17 cellular contexts compared by ENCODE assay signal in the genomic region with DNA sequence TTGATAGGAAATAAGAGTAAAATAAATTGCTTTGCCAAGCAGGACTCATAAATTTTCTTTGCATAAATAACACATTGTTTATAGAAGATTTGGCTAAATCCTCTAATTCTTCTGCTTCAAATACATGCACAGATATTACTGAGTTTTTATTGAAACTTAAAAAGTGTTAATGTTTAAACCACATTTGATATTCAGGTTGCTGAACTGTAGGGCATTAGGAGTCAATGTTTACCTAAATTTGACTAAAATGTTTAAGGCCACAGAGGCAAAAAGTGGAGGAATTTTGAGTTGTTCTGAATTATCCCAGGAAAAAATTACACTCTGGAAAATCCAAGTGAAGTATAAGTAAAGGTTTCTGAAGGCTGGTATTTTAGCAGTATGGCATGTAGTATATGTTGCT.
A peak's percentile ranks its signal among the peaks of the same experiment; 100 is the strongest.
DNase-seq lines count a peak whose midpoint lies in the region; ATAC-seq and TF ChIP-seq lines count a peak whose summit lies in the region.
"Had no signal": no experiment of that assay in that cellular context is flagged by ENCODE, and none has a peak within 500 bp of the region (broad histone marks: within the 10 kb centered on the region; RNA-seq: fewer than 3 reads in every experiment).

No MANE protein-coding gene starts in this region.

- no peak for DNase-seq in PC-3
- DNase-seq in hepatocyte (ENCODE audit: low spot score), result no peak
- no peak for DNase-seq in right lobe of liver
- no peak for DNase-seq in upper lobe of left lung
- no peak for DNase-seq in RWPE1 (ENCODE audit: low spot score)
- no peak for DNase-seq in GM13977 (ENCODE audit: low spot score)
- DNase-seq: C1 segment of cervical spinal cord; Calu3; CD4-positive, alpha-beta memory T cell; COR-L47; DMS79 treated with DMSO at 0.1 percent for 48 hours; GF-D8; HFFc6 had no signal

- no peaks in the 10 kb centered on the region for H3K9me2 ChIP-seq in PC-3 (replicated peaks; ENCODE audit: low read length)
- H3K9me2 ChIP-seq in hepatocyte (replicated peaks; ENCODE audit: insufficient read depth), result no peaks in the 10 kb centered on the region

- CTCF ChIA-PET in PC-3 (lab: Charles Lee), result no interaction called here
- CTCF ChIA-PET in RWPE1 (lab: Yijun Ruan, JAX), result no interaction called here

- no peaks in the 10 kb centered on the region for H3F3A ChIP-seq in PC-3 (ENCODE audit: low read length, unreplicated experiment)

- H3K36me3 ChIP-seq in PC-3 (ENCODE audit: low read depth, low read length), result peaks cover 56% of the 10 kb centered on the region
- peaks cover 8% of the 10 kb centered on the region for H3K36me3 ChIP-seq in hepatocyte (replicated peaks; ENCODE audit: insufficient read depth, low read depth)
- peaks cover 0 to 31% (median 11%) of the 10 kb centered on the region in 4 donors for H3K36me3 ChIP-seq in right lobe of liver
- H3K36me3 ChIP-seq in upper lobe of left lung, result peaks cover 0 to 64% (median 22%) of the 10 kb centered on the region in 4 donors

- H3K4me1 ChIP-seq in PC-3 (ENCODE audit: insufficient read depth, low read length) (peaks cover 55% of the 10 kb centered on the region), hepatocyte (ENCODE audit: insufficient read depth) (peaks cover 17% of the 10 kb centered on the region), right lobe of liver (peaks cover 0 to 12% (median 0%) of the 10 kb centered on the region in 4 donors), upper lobe of left lung (peaks cover 0 to 2% (median 0%) of the 10 kb centered on the region in 4 donors)

- in situ Hi-C loops in GM13977 (cut with MboI; ENCODE audit: low pct_unique_long_range_greater_than_20kb, low sequenced_read_pairs, unreplicated experiment), result no loop called here

- ATAC-seq in PC-3 (no peak), right lobe of liver (peak in 3 of 4 donors; percentile 32 to 52 (median 36)), upper lobe of left lung (ENCODE audit: low FRiP score in 2 of 2) (no peak), HG03565 (IDR thresholded peaks at IDR 0.05; ENCODE audit: unreplicated experiment) (no peak)
- ATAC-seq: GM23338 had no signal

- BruUV-seq in PC-3 (replicated peaks; lab: Mats Ljungman, UMichigan), result no TSS peak

- peaks cover 22% of the 10 kb centered on the region for H4K20me1 ChIP-seq in PC-3 (ENCODE audit: low read length)
- H4K20me1 ChIP-seq in hepatocyte (ENCODE audit: insufficient read depth, poor library complexity, severe bottlenecking), result no peaks in the 10 kb centered on the region

- H2AFZ ChIP-seq in PC-3 (ENCODE audit: low read length) (no peak overlapping the region), hepatocyte (no peak overlapping the region)
- H2AFZ ChIP-seq: GM23338 had no signal

- H3K4me3 ChIP-seq in PC-3 (ENCODE audit: low read length), result no peak overlapping the region
- H3K4me3 ChIP-seq in hepatocyte, result no peak overlapping the region
- H3K4me3 ChIP-seq in right lobe of liver, result no peak overlapping the region
- no peak overlapping the region for H3K4me3 ChIP-seq in upper lobe of left lung
- H3K4me3 ChIP-seq: GM23338, HAP-1 had no signal

- H3K4me2 ChIP-seq in PC-3 (ENCODE audit: low read length) (peak overlapping the region; percentile 40), hepatocyte (no peak overlapping the region)
- H3K4me2 ChIP-seq: GM23338 had no signal

- no peak for TF ChIP-seq POLR2A in right lobe of liver (IDR thresholded peaks at IDR 0.05)
- TF ChIP-seq POLR2A in upper lobe of left lung (IDR thresholded peaks at IDR 0.05), result no peak

- POLR2A ChIA-PET in PC-3 (lab: Charles Lee; ENCODE audit: unreplicated experiment) (interaction anchor here (0.6 kb wide), 1 partner anchor 187 kb away, joined by 4 read pairs; no protein-coding TSS in a partner anchor), RWPE1 (lab: Yijun Ruan, JAX; ENCODE audit: low non-redundant PET) (no interaction called here)

- no peak overlapping the region for H3K9ac ChIP-seq in PC-3 (ENCODE audit: low read length)

- TF ChIP-seq CTCF in 22Rv1 (IDR thresholded peaks at IDR 0.05), result no peak
- no peak for TF ChIP-seq CTCF in PC-3 (conservative IDR thresholded peaks at IDR 0.05; ENCODE audit: low read depth, low read length)
- TF ChIP-seq CTCF in hepatocyte (IDR thresholded peaks at IDR 0.05; ENCODE audit: poor library complexity), result no peak
- no peak for TF ChIP-seq CTCF in right lobe of liver (IDR thresholded peaks at IDR 0.05)
- TF ChIP-seq CTCF in upper lobe of left lung (IDR thresholded peaks at IDR 0.05), result no peak
- TF ChIP-seq CTCF in RWPE1 (conservative IDR thresholded peaks at IDR 0.05; ENCODE audit: low read depth), result no peak
- TF ChIP-seq CTCF in GM13977 (IDR thresholded peaks at IDR 0.05; ENCODE audit: extremely low read depth, insufficient read depth, missing control alignments), result no peak

- H3K79me2 ChIP-seq in PC-3 (ENCODE audit: low read length) (peaks cover 14% of the 10 kb centered on the region), hepatocyte (peaks cover 3% of the 10 kb centered on the region)

- H3K27ac ChIP-seq in 22Rv1, result peak overlapping the region; percentile 41
- peak overlapping the region; percentile 51 for H3K27ac ChIP-seq in PC-3 (ENCODE audit: low read length)
- H3K27ac ChIP-seq in hepatocyte, result peak overlapping the region; percentile 72
- H3K27ac ChIP-seq in right lobe of liver, result no peak overlapping the region
- no peak overlapping the region for H3K27ac ChIP-seq in upper lobe of left lung
- no peak overlapping the region for H3K27ac ChIP-seq in RWPE1

- no peak for TF ChIP-seq EP300 in upper lobe of left lung (IDR thresholded peaks at IDR 0.05)

- no peaks in the 10 kb centered on the region for H3K9me3 ChIP-seq in PC-3 (ENCODE audit: low read length)
- no peaks in the 10 kb centered on the region for H3K9me3 ChIP-seq in hepatocyte (ENCODE audit: low read depth)
- no peaks in the 10 kb centered on the region for H3K9me3 ChIP-seq in right lobe of liver
- no peaks in the 10 kb centered on the region for H3K9me3 ChIP-seq in upper lobe of left lung
- H3K9me3 ChIP-seq: HAP-1 had no signal

- intact Hi-C loops in PC-3 (cut with micrococcal nuclease) (loop anchor here (5.0 to 10.0 kb wide), 3 partner anchors 79 to 779 kb away; a partner anchor contains a TSS), right lobe of liver (cut with DNase I) (no loop called here)

- no peaks in the 10 kb centered on the region for H3K27me3 ChIP-seq in PC-3 (ENCODE audit: low read length)
- H3K27me3 ChIP-seq in hepatocyte, result no peaks in the 10 kb centered on the region
- H3K27me3 ChIP-seq in right lobe of liver, result no peaks in the 10 kb centered on the region
- H3K27me3 ChIP-seq in upper lobe of left lung, result no peaks in the 10 kb centered on the region

Comparison
In these comparisons a context has a peak if more than half of its experiments do, and no peak if none do; other contexts are left out.
1. H3K27ac ChIP-seq: peak in 22Rv1 (single experiment), PC-3 (single experiment) and hepatocyte (single experiment); none in right lobe of liver (0 of 3), upper lobe of left lung (0 of 4) and RWPE1 (single experiment).
2. ATAC-seq: peak in right lobe of liver (3 of 4); none in PC-3 (single experiment), upper lobe of left lung (0 of 2) and HG03565 (single experiment).